3 cellular contexts compared by ENCODE assay signal in genomic region chr1:116405241-116406135, GRCh38.
A peak's percentile ranks its signal among the peaks of the same experiment; 100 is the strongest.
TF ChIP-seq lines count a peak whose summit lies in the region.

No MANE protein-coding gene starts in this region.

TF ChIP-seq in H1, 55 proteins besides CTCF, POLR2A, EP300 and RAD21 (continued from another document):
- TF ChIP-seq TCF12 (IDR thresholded peaks at IDR 0.05; ENCODE audit: low read depth, low read length) (no peak), BRCA1 (IDR thresholded peaks at IDR 0.05; ENCODE audit: low read depth, low read length) (no peak), RNF2 (IDR thresholded peaks at IDR 0.05; ENCODE audit: borderline replicate concordance, low read depth, low read length, missing control alignments, poor library complexity, severe bottlenecking) (no peak), TBP (IDR thresholded peaks at IDR 0.05; ENCODE audit: low read depth, low read length) (no peak), ATF2 (IDR thresholded peaks at IDR 0.05; ENCODE audit: low read length) (no peak), POLR2AphosphoS5 (IDR thresholded peaks at IDR 0.05; ENCODE audit: low read depth, low read length) (0 out of 2 replicates have a peak, but pooled peaks have one; percentile 21), POU5F1 (IDR thresholded peaks at IDR 0.05; ENCODE audit: low read depth, low read length) (no peak)

TF ChIP-seq in neural cell, 6 proteins besides CTCF, POLR2A, EP300 and RAD21:
- TF ChIP-seq MXI1 (conservative IDR thresholded peaks at IDR 0.05; ENCODE audit: poor library complexity, severe bottlenecking): no peak
- TF ChIP-seq TAF1 (IDR thresholded peaks at IDR 0.05; ENCODE audit: low read depth): no peak
- no peak for TF ChIP-seq EZH2 (IDR thresholded peaks at IDR 0.05; ENCODE audit: borderline replicate concordance, insufficient read depth, low read length, poor library complexity, severe bottlenecking)
- peak; percentile 51 for TF ChIP-seq POLR2AphosphoS5 (IDR thresholded peaks at IDR 0.05)

TF ChIP-seq in SK-N-SH, 30 proteins besides CTCF, POLR2A, EP300 and RAD21 (continued from another document):
- TF ChIP-seq RXRA (IDR thresholded peaks at IDR 0.05; ENCODE audit: borderline replicate concordance, low read depth): no peak
- TF ChIP-seq GABPA (IDR thresholded peaks at IDR 0.05; ENCODE audit: low read depth): no peak
- TF ChIP-seq REST (IDR thresholded peaks at IDR 0.05; ENCODE audit: low read depth, low read length): no peak
- no peak for TF ChIP-seq ZBTB33 (IDR thresholded peaks at IDR 0.05; ENCODE audit: borderline replicate concordance, low read depth)
- TF ChIP-seq MEF2A (IDR thresholded peaks at IDR 0.05; ENCODE audit: borderline replicate concordance, low read depth): no peak
- no peak for TF ChIP-seq POLR2AphosphoS5 (IDR thresholded peaks at IDR 0.05; ENCODE audit: low read depth, low read length)
- no peak for TF ChIP-seq SIN3A (IDR thresholded peaks at IDR 0.05; ENCODE audit: borderline replicate concordance, low read depth, low read length)
- TF ChIP-seq IRF3 (IDR thresholded peaks at IDR 0.05; ENCODE audit: low read depth, low read length): no peak
- TF ChIP-seq YY1 (IDR thresholded peaks at IDR 0.05; ENCODE audit: low read depth): no peak
- no peak for TF ChIP-seq RFX5 (IDR thresholded peaks at IDR 0.05; ENCODE audit: low read length)
- TF ChIP-seq TCF12 (IDR thresholded peaks at IDR 0.05): no peak
- no peak for TF ChIP-seq USF1 (IDR thresholded peaks at IDR 0.05; ENCODE audit: borderline replicate concordance, low read depth)
- TF ChIP-seq TEAD4 (IDR thresholded peaks at IDR 0.05; ENCODE audit: borderline replicate concordance, insufficient read depth): no peak
- no peak for TF ChIP-seq NFIC (IDR thresholded peaks at IDR 0.05; ENCODE audit: borderline replicate concordance)
- no peak for TF ChIP-seq GATA2 (CRISPR knock-in tag; IDR thresholded peaks at IDR 0.05)
- no peak for TF ChIP-seq CHD2 (IDR thresholded peaks at IDR 0.05; ENCODE audit: low read length, partially characterized antibody)
- TF ChIP-seq MXI1 (IDR thresholded peaks at IDR 0.05; ENCODE audit: low read depth, low read length): no peak
- TF ChIP-seq EZH2phosphoT487 (IDR thresholded peaks at IDR 0.05; ENCODE audit: borderline replicate concordance, low read depth): no peak
